ENCODE assay signal across 31 cellular contexts in the genomic region with DNA sequence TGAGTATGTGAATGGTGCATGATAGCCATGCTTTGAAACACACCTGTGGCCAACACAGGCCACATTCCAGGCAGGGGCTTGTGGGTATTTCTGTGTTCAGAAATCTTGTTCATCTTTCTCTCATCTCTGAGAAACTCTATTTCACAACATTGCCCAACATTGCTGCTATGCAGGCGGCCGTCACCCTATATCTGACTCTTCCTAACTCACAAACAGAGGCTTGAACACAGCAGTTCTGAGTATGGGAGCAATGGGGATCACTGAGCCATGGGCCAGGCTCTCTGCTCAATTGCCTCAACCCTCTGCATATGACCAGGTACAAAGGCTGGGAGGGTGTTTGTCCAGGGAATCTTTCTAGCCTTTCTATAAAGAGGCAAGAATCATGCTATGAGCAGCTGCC.
"Had no signal": no experiment of that assay in that cellular context is flagged by ENCODE, and none has a peak within 500 bp of the region (broad histone marks: within the 10 kb centered on the region; RNA-seq: fewer than 3 reads in every experiment).

No MANE protein-coding gene starts in this region.

- H3K27ac ChIP-seq: left lung, lower lobe of right lung, neural progenitor cell, neutrophil, pancreas, prostate gland, sigmoid colon, spleen, testis, thyroid gland, transverse colon, uterus had no signal

- H3K9me3 Mint-ChIP-seq: immature natural killer cell; mesothelial cell of epicardium; natural killer cell; nephron progenitor cell; neural progenitor cell; stimulated activated naive CD8-positive, alpha-beta T cell treated with anti-CD3 and anti-CD28 coated beads, Interleukin-15, amount 100 ng/mL, for 72 hours had no signal

- H3K4me1 ChIP-seq: left lung, lower lobe of right lung, pancreas, prostate gland, spleen, testis, transverse colon, uterus had no signal

- H3K4me1 Mint-ChIP-seq: immature natural killer cell; mesothelial cell of epicardium; naive B cell; natural killer cell; stimulated activated memory B cell treated with anti-CD40 and anti-IgM and Interleukin-4, amounts not matched to agents 10 μg/mL and 1 μg/mL and 100 μg/mL, for 72 hours; stimulated activated naive CD8-positive, alpha-beta T cell treated with anti-CD3 and anti-CD28 coated beads, Interleukin-15, amount 100 ng/mL, for 72 hours had no signal

- H3K4me3 ChIP-seq: left lung, lower lobe of right lung, neural progenitor cell, pancreas, prostate gland, sigmoid colon, spleen, testis, thyroid gland, transverse colon, uterus had no signal

- DNase-seq: hypothalamus; immature natural killer cell; kidney; left colon; left lung; lower lobe of right lung; mammary epithelial cell; mesenchymal stem cell; naive B cell; natural killer cell; nephron progenitor cell; occipital lobe; pancreas; retina; right cardiac atrium; sigmoid colon; small intestine; spleen; stimulated activated CD4-positive, alpha-beta T cell treated with anti-CD3 and anti-CD28 coated beads, Interleukin-4, amount 100 ng/mL, for 4 hours; stimulated activated CD8-positive, alpha-beta memory T cell treated with anti-CD3 and anti-CD28 coated beads, Interleukin-4, amount 100 ng/mL, for 48 hours; stimulated activated naive CD4-positive, alpha-beta T cell treated with Interleukin-2 at 50 U/mL for 16 hours; stimulated activated naive CD8-positive, alpha-beta T cell treated with anti-CD3 and anti-CD28 coated beads, Interleukin-15, amount 100 ng/mL, for 72 hours; testis; thyroid gland; transverse colon; uterus had no signal

- H3K27ac Mint-ChIP-seq: immature natural killer cell; mesothelial cell of epicardium; naive B cell; natural killer cell; nephron progenitor cell; neural progenitor cell; stimulated activated memory B cell treated with anti-CD40 and anti-IgM and Interleukin-4, amounts not matched to agents 10 μg/mL and 1 μg/mL and 100 μg/mL, for 72 hours had no signal

- H3K36me3 Mint-ChIP-seq: immature natural killer cell; mesothelial cell of epicardium; naive B cell; natural killer cell; neural progenitor cell; stimulated activated memory B cell treated with anti-CD40 and anti-IgM and Interleukin-4, amounts not matched to agents 10 μg/mL and 1 μg/mL and 100 μg/mL, for 72 hours had no signal

- H3K36me3 ChIP-seq: left lung, lower lobe of right lung, neural progenitor cell, neutrophil, pancreas, prostate gland, sigmoid colon, spleen, thyroid gland, transverse colon, uterus had no signal

- H3K27me3 ChIP-seq: neural progenitor cell, sigmoid colon, testis, thyroid gland, uterus had no signal

- H3K4me3 Mint-ChIP-seq: immature natural killer cell; mesothelial cell of epicardium; naive B cell; natural killer cell; nephron progenitor cell; stimulated activated memory B cell treated with anti-CD40 and anti-IgM and Interleukin-4, amounts not matched to agents 10 μg/mL and 1 μg/mL and 100 μg/mL, for 72 hours; stimulated activated naive CD8-positive, alpha-beta T cell treated with anti-CD3 and anti-CD28 coated beads, Interleukin-15, amount 100 ng/mL, for 72 hours had no signal

- H3K9me3 ChIP-seq: left lung, lower lobe of right lung, neutrophil, pancreas, prostate gland, sigmoid colon, spleen, testis, thyroid gland, transverse colon, uterus had no signal
